1 cellular context compared by ENCODE assay signal in the genomic region with DNA sequence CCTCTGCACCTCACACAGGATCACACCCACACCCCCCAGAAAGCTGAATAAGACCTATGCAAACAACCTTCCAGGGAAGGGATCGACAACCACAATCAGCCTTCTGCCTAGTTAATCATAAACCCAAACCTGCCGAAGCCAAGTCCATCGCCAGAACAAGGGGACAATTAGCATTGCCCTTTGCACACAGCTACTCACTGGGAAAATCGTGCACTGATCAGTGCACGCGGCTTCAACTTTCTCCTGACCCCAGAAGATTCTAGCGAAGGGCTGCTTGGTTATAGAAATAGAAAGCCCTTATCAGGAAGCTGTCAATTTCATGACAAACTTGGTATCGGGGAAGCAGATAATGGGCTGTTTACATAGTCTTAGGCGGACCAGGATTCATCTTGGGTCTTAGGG.
TF ChIP-seq lines count a peak whose summit lies in the region.

No MANE protein-coding gene starts in this region.

TF ChIP-seq in HepG2, 621 proteins besides CTCF, POLR2A, EP300 and RAD21 (continued from another document and continues in another):
- TF ChIP-seq ZNF713 (CRISPR knock-in tag; IDR thresholded peaks at IDR 0.05) (no peak), ZNF83 (CRISPR knock-in tag; IDR thresholded peaks at IDR 0.05; ENCODE audit: borderline replicate concordance) (no peak), ZNF589 (CRISPR knock-in tag; conservative IDR thresholded peaks at IDR 0.05) (no peak), ZC3H13 (CRISPR knock-in tag; IDR thresholded peaks at IDR 0.05) (no peak), ZNF24 (IDR thresholded peaks at IDR 0.05) (no peak), MAF1 (CRISPR knock-in tag; IDR thresholded peaks at IDR 0.05; ENCODE audit: borderline replicate concordance) (no peak), ZNF256 (CRISPR knock-in tag; conservative IDR thresholded peaks at IDR 0.05) (no peak), MED1 (CRISPR knock-in tag; IDR thresholded peaks at IDR 0.05) (peak; percentile 70; the same call in 1 of the 2 replicates), CHD2 (IDR thresholded peaks at IDR 0.05; ENCODE audit: low read depth, low read length) (no peak), HCFC1 (IDR thresholded peaks at IDR 0.05; ENCODE audit: low read depth, low read length) (no peak), SNAI1 (CRISPR knock-in tag; IDR thresholded peaks at IDR 0.05; ENCODE audit: borderline replicate concordance) (no peak), SUZ12 (IDR thresholded peaks at IDR 0.05; ENCODE audit: low read depth, low read length) (no peak), ZNF788 (CRISPR knock-in tag; IDR thresholded peaks at IDR 0.05; ENCODE audit: borderline replicate concordance) (peak; percentile 57; the same call in 1 of the 2 replicates), KLF12 (CRISPR knock-in tag; IDR thresholded peaks at IDR 0.05; ENCODE audit: borderline replicate concordance) (no peak), PITX1 (CRISPR knock-in tag; IDR thresholded peaks at IDR 0.05) (peak; percentile 83), SCMH1 (CRISPR knock-in tag; IDR thresholded peaks at IDR 0.05; ENCODE audit: borderline replicate concordance) (no peak), RELA (CRISPR knock-in tag; IDR thresholded peaks at IDR 0.05) (no peak), ZFX (CRISPR knock-in tag; IDR thresholded peaks at IDR 0.05; ENCODE audit: low read depth) (no peak), NRL (CRISPR knock-in tag; IDR thresholded peaks at IDR 0.05; ENCODE audit: borderline replicate concordance) (no peak), ZNF468 (CRISPR knock-in tag; IDR thresholded peaks at IDR 0.05) (no peak), HNRNPUL1 (IDR thresholded peaks at IDR 0.05; ENCODE audit: low read depth, low read length) (peak; percentile 60; the same call in 1 of the 2 replicates), ZNF567 (CRISPR knock-in tag; IDR thresholded peaks at IDR 0.05; ENCODE audit: borderline replicate concordance) (no peak), ZBTB7B (CRISPR knock-in tag; IDR thresholded peaks at IDR 0.05) (peak; percentile 68; the same call in 1 of the 2 replicates), ZNF543 (CRISPR knock-in tag; IDR thresholded peaks at IDR 0.05) (no peak), STAG1 (CRISPR knock-in tag; IDR thresholded peaks at IDR 0.05) (no peak; the same call in 1 of the 2 replicates), CC2D1A (CRISPR knock-in tag; IDR thresholded peaks at IDR 0.05) (no peak), ZNF768 (CRISPR knock-in tag; IDR thresholded peaks at IDR 0.05) (no peak), SMAD3 (CRISPR knock-in tag; IDR thresholded peaks at IDR 0.05) (0 out of 2 replicates have a peak, but pooled peaks have one; percentile 49), NCOA1 (CRISPR knock-in tag; IDR thresholded peaks at IDR 0.05) (no peak), NCOA2 (CRISPR knock-in tag; IDR thresholded peaks at IDR 0.05) (peak; percentile 58), HNRNPL (IDR thresholded peaks at IDR 0.05; ENCODE audit: low read depth, low read length) (no peak), SOX5 (CRISPR knock-in tag; IDR thresholded peaks at IDR 0.05; ENCODE audit: borderline replicate concordance) (peak; percentile 85; the same call in 1 of the 2 replicates), GTF2F1 (IDR thresholded peaks at IDR 0.05; ENCODE audit: low read length) (no peak), ZC3H4 (CRISPR knock-in tag; IDR thresholded peaks at IDR 0.05; ENCODE audit: borderline replicate concordance) (no peak), ZNF451 (CRISPR knock-in tag; IDR thresholded peaks at IDR 0.05) (no peak), CBX1 (IDR thresholded peaks at IDR 0.05; ENCODE audit: low read depth) (no peak)
- TF ChIP-seq, protein P1, sequence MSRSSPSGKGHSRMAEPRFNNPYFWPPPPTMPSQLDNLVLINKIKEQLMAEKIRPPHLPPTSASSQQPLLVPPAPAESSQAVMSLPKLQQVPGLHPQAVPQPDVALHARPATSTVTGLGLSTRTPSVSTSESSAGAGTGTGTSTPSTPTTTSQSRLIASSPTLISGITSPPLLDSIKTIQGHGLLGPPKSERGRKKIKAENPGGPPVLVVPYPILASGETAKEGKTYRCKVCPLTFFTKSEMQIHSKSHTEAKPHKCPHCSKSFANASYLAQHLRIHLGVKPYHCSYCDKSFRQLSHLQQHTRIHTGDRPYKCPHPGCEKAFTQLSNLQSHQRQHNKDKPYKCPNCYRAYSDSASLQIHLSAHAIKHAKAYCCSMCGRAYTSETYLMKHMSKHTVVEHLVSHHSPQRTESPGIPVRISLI (CRISPR knock-in tag; IDR thresholded peaks at IDR 0.05; ENCODE audit: borderline replicate concordance): no peak
- TF ChIP-seq, protein P2, sequence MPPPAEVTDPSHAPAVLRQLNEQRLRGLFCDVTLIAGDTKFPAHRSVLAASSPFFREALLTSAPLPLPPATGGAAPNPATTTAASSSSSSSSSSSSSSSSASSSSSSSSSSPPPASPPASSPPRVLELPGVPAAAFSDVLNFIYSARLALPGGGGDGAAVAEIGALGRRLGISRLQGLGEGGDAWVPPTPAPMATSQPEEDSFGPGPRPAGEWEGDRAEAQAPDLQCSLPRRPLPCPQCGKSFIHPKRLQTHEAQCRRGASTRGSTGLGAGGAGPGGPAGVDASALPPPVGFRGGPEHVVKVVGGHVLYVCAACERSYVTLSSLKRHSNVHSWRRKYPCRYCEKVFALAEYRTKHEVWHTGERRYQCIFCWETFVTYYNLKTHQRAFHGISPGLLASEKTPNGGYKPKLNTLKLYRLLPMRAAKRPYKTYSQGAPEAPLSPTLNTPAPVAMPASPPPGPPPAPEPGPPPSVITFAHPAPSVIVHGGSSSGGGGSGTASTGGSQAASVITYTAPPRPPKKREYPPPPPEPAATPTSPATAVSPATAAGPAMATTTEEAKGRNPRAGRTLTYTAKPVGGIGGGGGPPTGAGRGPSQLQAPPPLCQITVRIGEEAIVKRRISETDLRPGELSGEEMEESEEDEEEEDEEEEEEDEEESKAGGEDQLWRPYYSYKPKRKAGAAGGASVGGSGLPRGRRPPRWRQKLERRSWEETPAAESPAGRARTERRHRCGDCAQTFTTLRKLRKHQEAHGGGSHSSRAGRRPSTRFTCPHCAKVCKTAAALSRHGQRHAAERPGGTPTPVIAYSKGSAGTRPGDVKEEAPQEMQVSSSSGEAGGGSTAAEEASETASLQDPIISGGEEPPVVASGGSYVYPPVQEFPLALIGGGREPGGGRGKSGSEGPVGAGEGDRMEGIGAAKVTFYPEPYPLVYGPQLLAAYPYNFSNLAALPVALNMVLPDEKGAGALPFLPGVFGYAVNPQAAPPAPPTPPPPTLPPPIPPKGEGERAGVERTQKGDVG (CRISPR knock-in tag; IDR thresholded peaks at IDR 0.05; ENCODE audit: borderline replicate concordance): no peak
- TF ChIP-seq, protein P3, sequence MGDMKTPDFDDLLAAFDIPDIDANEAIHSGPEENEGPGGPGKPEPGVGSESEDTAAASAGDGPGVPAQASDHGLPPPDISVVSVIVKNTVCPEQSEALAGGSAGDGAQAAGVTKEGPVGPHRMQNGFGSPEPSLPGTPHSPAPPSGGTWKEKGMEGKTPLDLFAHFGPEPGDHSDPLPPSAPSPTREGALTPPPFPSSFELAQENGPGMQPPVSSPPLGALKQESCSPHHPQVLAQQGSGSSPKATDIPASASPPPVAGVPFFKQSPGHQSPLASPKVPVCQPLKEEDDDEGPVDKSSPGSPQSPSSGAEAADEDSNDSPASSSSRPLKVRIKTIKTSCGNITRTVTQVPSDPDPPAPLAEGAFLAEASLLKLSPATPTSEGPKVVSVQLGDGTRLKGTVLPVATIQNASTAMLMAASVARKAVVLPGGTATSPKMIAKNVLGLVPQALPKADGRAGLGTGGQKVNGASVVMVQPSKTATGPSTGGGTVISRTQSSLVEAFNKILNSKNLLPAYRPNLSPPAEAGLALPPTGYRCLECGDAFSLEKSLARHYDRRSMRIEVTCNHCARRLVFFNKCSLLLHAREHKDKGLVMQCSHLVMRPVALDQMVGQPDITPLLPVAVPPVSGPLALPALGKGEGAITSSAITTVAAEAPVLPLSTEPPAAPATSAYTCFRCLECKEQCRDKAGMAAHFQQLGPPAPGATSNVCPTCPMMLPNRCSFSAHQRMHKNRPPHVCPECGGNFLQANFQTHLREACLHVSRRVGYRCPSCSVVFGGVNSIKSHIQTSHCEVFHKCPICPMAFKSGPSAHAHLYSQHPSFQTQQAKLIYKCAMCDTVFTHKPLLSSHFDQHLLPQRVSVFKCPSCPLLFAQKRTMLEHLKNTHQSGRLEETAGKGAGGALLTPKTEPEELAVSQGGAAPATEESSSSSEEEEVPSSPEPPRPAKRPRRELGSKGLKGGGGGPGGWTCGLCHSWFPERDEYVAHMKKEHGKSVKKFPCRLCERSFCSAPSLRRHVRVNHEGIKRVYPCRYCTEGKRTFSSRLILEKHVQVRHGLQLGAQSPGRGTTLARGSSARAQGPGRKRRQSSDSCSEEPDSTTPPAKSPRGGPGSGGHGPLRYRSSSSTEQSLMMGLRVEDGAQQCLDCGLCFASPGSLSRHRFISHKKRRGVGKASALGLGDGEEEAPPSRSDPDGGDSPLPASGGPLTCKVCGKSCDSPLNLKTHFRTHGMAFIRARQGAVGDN (CRISPR knock-in tag; IDR thresholded peaks at IDR 0.05): no peak
- TF ChIP-seq, protein P4, sequence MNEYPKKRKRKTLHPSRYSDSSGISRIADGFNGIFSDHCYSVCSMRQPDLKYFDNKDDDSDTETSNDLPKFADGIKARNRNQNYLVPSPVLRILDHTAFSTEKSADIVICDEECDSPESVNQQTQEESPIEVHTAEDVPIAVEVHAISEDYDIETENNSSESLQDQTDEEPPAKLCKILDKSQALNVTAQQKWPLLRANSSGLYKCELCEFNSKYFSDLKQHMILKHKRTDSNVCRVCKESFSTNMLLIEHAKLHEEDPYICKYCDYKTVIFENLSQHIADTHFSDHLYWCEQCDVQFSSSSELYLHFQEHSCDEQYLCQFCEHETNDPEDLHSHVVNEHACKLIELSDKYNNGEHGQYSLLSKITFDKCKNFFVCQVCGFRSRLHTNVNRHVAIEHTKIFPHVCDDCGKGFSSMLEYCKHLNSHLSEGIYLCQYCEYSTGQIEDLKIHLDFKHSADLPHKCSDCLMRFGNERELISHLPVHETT (CRISPR knock-in tag; conservative IDR thresholded peaks at IDR 0.05): no peak
- TF ChIP-seq, protein P5, sequence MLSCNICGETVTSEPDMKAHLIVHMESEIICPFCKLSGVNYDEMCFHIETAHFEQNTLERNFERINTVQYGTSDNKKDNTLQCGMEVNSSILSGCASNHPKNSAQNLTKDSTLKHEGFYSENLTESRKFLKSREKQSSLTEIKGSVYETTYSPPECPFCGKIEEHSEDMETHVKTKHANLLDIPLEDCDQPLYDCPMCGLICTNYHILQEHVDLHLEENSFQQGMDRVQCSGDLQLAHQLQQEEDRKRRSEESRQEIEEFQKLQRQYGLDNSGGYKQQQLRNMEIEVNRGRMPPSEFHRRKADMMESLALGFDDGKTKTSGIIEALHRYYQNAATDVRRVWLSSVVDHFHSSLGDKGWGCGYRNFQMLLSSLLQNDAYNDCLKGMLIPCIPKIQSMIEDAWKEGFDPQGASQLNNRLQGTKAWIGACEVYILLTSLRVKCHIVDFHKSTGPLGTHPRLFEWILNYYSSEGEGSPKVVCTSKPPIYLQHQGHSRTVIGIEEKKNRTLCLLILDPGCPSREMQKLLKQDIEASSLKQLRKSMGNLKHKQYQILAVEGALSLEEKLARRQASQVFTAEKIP (CRISPR knock-in tag; IDR thresholded peaks at IDR 0.05; ENCODE audit: borderline replicate concordance): no peak
- TF ChIP-seq, protein P6, sequence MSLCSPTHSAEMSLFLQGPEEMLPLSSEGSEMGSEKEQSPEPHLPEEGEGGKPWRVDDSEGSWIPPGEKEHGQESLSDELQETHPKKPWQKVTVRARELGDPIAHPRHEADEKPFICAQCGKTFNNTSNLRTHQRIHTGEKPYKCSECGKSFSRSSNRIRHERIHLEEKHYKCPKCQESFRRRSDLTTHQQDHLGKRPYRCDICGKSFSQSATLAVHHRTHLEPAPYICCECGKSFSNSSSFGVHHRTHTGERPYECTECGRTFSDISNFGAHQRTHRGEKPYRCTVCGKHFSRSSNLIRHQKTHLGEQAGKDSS (CRISPR knock-in tag; IDR thresholded peaks at IDR 0.05; ENCODE audit: borderline replicate concordance, low read depth): no peak
- TF ChIP-seq, protein P7, sequence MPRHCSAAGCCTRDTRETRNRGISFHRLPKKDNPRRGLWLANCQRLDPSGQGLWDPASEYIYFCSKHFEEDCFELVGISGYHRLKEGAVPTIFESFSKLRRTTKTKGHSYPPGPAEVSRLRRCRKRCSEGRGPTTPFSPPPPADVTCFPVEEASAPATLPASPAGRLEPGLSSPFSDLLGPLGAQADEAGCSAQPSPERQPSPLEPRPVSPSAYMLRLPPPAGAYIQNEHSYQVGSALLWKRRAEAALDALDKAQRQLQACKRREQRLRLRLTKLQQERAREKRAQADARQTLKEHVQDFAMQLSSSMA (CRISPR knock-in tag; IDR thresholded peaks at IDR 0.05): no peak
- TF ChIP-seq, protein P8, sequence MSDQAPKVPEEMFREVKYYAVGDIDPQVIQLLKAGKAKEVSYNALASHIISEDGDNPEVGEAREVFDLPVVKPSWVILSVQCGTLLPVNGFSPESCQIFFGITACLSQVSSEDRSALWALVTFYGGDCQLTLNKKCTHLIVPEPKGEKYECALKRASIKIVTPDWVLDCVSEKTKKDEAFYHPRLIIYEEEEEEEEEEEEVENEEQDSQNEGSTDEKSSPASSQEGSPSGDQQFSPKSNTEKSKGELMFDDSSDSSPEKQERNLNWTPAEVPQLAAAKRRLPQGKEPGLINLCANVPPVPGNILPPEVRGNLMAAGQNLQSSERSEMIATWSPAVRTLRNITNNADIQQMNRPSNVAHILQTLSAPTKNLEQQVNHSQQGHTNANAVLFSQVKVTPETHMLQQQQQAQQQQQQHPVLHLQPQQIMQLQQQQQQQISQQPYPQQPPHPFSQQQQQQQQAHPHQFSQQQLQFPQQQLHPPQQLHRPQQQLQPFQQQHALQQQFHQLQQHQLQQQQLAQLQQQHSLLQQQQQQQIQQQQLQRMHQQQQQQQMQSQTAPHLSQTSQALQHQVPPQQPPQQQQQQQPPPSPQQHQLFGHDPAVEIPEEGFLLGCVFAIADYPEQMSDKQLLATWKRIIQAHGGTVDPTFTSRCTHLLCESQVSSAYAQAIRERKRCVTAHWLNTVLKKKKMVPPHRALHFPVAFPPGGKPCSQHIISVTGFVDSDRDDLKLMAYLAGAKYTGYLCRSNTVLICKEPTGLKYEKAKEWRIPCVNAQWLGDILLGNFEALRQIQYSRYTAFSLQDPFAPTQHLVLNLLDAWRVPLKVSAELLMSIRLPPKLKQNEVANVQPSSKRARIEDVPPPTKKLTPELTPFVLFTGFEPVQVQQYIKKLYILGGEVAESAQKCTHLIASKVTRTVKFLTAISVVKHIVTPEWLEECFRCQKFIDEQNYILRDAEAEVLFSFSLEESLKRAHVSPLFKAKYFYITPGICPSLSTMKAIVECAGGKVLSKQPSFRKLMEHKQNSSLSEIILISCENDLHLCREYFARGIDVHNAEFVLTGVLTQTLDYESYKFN (CRISPR knock-in tag; conservative IDR thresholded peaks at IDR 0.05): peak; percentile 92
- TF ChIP-seq, protein P9, sequence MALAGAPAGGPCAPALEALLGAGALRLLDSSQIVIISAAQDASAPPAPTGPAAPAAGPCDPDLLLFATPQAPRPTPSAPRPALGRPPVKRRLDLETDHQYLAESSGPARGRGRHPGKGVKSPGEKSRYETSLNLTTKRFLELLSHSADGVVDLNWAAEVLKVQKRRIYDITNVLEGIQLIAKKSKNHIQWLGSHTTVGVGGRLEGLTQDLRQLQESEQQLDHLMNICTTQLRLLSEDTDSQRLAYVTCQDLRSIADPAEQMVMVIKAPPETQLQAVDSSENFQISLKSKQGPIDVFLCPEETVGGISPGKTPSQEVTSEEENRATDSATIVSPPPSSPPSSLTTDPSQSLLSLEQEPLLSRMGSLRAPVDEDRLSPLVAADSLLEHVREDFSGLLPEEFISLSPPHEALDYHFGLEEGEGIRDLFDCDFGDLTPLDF (CRISPR knock-in tag; IDR thresholded peaks at IDR 0.05): no peak
